14 cellular contexts compared by ENCODE assay signal in the genomic region with DNA sequence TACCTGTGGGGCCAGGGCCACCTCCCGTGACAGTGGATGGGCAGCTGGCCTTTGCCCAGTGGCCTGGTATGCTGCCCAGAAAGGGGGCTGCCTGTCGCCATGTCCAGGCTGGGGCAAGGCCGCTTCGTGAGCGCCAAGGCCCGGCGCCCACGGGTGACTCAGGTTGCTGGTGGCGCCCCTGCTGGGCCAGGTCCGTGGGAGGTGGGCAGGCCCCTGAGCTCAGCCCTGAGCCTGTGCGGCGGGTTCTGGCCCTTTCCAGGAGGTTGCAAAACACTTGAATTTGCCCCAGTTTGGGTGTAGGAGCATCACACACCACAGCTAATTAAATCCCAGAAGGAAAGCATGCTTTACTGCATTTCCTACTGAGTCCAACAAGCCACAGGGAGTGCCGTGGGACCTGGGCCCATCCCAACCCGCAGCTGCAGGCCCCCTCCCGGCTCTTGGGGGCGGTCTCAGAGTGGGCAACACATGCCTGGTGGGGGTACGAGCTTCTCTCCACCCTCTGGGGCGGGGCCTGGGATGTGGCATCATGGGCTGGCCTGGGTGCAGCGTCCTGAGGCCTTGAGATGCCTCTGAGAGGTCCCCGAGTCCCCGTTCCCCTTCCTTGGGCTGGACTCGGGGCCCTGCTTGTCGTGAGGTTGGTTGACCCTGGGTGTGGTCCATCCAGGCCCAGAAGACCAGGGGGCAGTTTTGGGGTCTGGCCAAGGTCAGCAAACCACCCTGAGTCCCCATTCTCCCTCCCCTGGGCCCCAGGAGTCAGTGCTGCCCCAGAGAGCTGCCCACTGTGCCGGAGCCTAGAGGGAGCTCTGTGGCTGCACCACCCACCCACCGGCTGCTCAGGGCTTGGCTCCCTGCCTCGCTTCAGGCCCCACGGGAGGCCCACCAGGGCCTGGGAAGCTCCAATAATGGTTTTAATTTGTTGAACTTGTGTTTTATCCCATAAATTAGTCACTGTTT.
DNase-seq lines count a peak whose midpoint lies in the region; ATAC-seq, FAIRE-seq and TF ChIP-seq lines count a peak whose summit lies in the region.
"Had no signal": no experiment of that assay in that cellular context is flagged by ENCODE, and none has a peak within 500 bp of the region (broad histone marks: within the 10 kb centered on the region; RNA-seq: fewer than 3 reads in every experiment).

No MANE protein-coding gene starts in this region.

- no peak for TF ChIP-seq RAD21 in H1 (IDR thresholded peaks at IDR 0.05 in 1 of 2, conservative IDR thresholded peaks at IDR 0.05 in 1 of 2; ENCODE audit: low read depth in 2 of 2, low read length in 2 of 2)

- POLR2A ChIA-PET in H1 (lab: Charles Lee; ENCODE audit: partially characterized antibody), result interaction anchor here (0.7 to 1.3 kb wide), 3 partner anchors 8 to 159 kb away, joined by 3 read pairs; no protein-coding TSS in a partner anchor

- CTCF ChIA-PET in H1 (lab: Charles Lee; ENCODE audit: partially characterized antibody), result interaction anchor here (0.6 to 1.9 kb wide), 10 partner anchors 10 to 307 kb away, joined by 3 to 5 read pairs (median 4); no protein-coding TSS in a partner anchor

- no peak overlapping the region for H2BK5ac ChIP-seq in H1 (ENCODE audit: low read depth, low read length)

- FAIRE-seq in H1 (lab: Jason Lieb, UNC), result no peak
- FAIRE-seq: endothelial cell of umbilical vein, RCC 7860 had no signal

- H3K4me1 ChIP-seq in H1 (replicated peaks in 1 of 4; ENCODE audit: control insufficient read depth in 3 of 4, insufficient read depth in 4 of 4, low read length in 3 of 4) (peaks cover 4 to 37% (median 27%) of the 10 kb centered on the region in 4 experiments), mucosa of rectum (ENCODE audit: control insufficient read depth in 2 of 2, insufficient read depth in 2 of 2, low read length in 2 of 2) (peaks cover 4 to 10% of the 10 kb centered on the region in 2 donors)

- no peak overlapping the region for H3K4me2 ChIP-seq in H1 (ENCODE audit: insufficient read depth in 1 of 2, low read depth in 2 of 2, low read length in 2 of 2)

- intact Hi-C loops in natural killer cell (cut with micrococcal nuclease) (no loop called here), head of caudate nucleus (cut with DNase I) (no loop called here)

- no peaks in the 10 kb centered on the region for H3K79me2 ChIP-seq in H1 (ENCODE audit: control insufficient read depth in 1 of 2, insufficient read depth in 2 of 2, low read length in 2 of 2)

- H3K4me1 Mint-ChIP-seq in natural killer cell treated with Interleukin-12 subunit alpha and Interleukin-12 subunit beta and Interleukin-15 and Interleukin-18, amount 100 ng/mL, for 72 hours (ENCODE audit: low read depth in 2 of 2), result no peaks in the 10 kb centered on the region
- H3K4me1 Mint-ChIP-seq in natural killer cell (peaks cover 0 to 5% of the 10 kb centered on the region in 2 donors), nephron progenitor cell (peaks cover 19% of the 10 kb centered on the region)
- H3K4me1 Mint-ChIP-seq: memory B cell had no signal

- H3K14ac ChIP-seq in H1 (ENCODE audit: insufficient read length), result no peak overlapping the region

- H3K56ac ChIP-seq in H1 (replicated peaks; ENCODE audit: insufficient read length, low read depth, low read length), result no peak overlapping the region

- no peak for TF ChIP-seq POLR2A in H1 (IDR thresholded peaks at IDR 0.05; ENCODE audit: control extremely low read depth in 1 of 2, low read depth in 2 of 2, low read length in 2 of 2)

- H4K5ac ChIP-seq in H1 (ENCODE audit: insufficient read length, low read depth, low read length), result no peak overlapping the region

- H2BK12ac ChIP-seq in H1 (ENCODE audit: low read depth, low read length), result peak overlapping the region; percentile 27; the same call in 1 of the 2 replicates

- WGBS in H1 (ENCODE audit: extremely low coverage in 1 of 2, insufficient coverage in 1 of 2, insufficient read length in 1 of 2, insufficient replicate concordance in 2 of 2, low coverage in 1 of 2, low lambda C conversion rate in 2 of 2, missing lambda C conversion rate in 1 of 2), 2 experiments, result 80% methylated on average over 24 of the region's 27 CpGs; no CpG with 5 or more reads in 1 of the 2 experiments

- TF ChIP-seq CTCF in natural killer cell (IDR thresholded peaks at IDR 0.05) (no peak), H1 (IDR thresholded peaks at IDR 0.05; ENCODE audit: control extremely low read depth in 1 of 3, insufficient read depth in 1 of 3, low read depth in 1 of 3, low read length in 3 of 3) (no peak), nephron progenitor cell (IDR thresholded peaks at IDR 0.05) (no peak)

- H3K27ac ChIP-seq in H1 (ENCODE audit: low read depth, low read length) (no peak overlapping the region), mucosa of rectum (ENCODE audit: low read depth in 2 of 2, low read length in 2 of 2) (peak overlapping the region; percentile 46 to 48)

- peaks cover 0 to 2% of the 10 kb centered on the region in 2 experiments for H4K20me1 ChIP-seq in H1 (replicated peaks in 1 of 2; ENCODE audit: control insufficient read depth in 1 of 2, insufficient read depth in 2 of 2, low read length in 2 of 2)

- H3K18ac ChIP-seq in H1 (ENCODE audit: extremely low read depth, low read length), result no peak overlapping the region; the same call in none of the 2 replicates

- no peak for ATAC-seq in natural killer cell treated with Interleukin-12 subunit alpha and Interleukin-12 subunit beta and Interleukin-15 and Interleukin-18, amount 100 ng/mL, for 72 hours
- ATAC-seq in natural killer cell, result no peak
- ATAC-seq in HG02938 (IDR thresholded peaks at IDR 0.05; ENCODE audit: unreplicated experiment), result no peak

- no peaks in the 10 kb centered on the region for H3K27me3 Mint-ChIP-seq in natural killer cell treated with Interleukin-12 subunit alpha and Interleukin-12 subunit beta and Interleukin-15 and Interleukin-18, amount 100 ng/mL, for 72 hours
- H3K27me3 Mint-ChIP-seq in natural killer cell (ENCODE audit: low read depth in 2 of 2) (no peaks in the 10 kb centered on the region), nephron progenitor cell (ENCODE audit: low read depth, poor library complexity) (peaks cover 40% of the 10 kb centered on the region)
- H3K27me3 Mint-ChIP-seq: memory B cell had no signal

- no peak overlapping the region for H3K23ac ChIP-seq in H1 (ENCODE audit: insufficient read length)

- peak; percentile 58 for DNase-seq in natural killer cell treated with Interleukin-12 subunit alpha and Interleukin-12 subunit beta and Interleukin-15 and Interleukin-18, amount 100 ng/mL, for 72 hours (ENCODE audit: low spot score)
- no peak for DNase-seq in natural killer cell
- no peak for DNase-seq in H1 (ENCODE audit: low read depth in 1 of 2, low spot score in 2 of 2)
- no peak for DNase-seq in NCI-H146 (lab: John Stamatoyannopoulos, UW)
- DNase-seq in nephron progenitor cell, result no peak
- DNase-seq in head of caudate nucleus, result no peak
- DNase-seq: activated CD4-positive, alpha-beta T cell treated with anti-CD3 and anti-CD28 coated beads for 48 hours; NCI-H1436 had no signal

- TF ChIP-seq EP300 in H1 (IDR thresholded peaks at IDR 0.05; ENCODE audit: borderline replicate concordance in 1 of 2, low read depth in 2 of 2, low read length in 2 of 2), result no peak

- no peak overlapping the region for H2BK120ac ChIP-seq in H1 (replicated peaks; ENCODE audit: low read depth, low read length)

- H3K9me3 ChIP-seq in H1 (ENCODE audit: insufficient read depth in 2 of 2, low read depth in 1 of 2, low read length in 1 of 2) (no peaks in the 10 kb centered on the region), mucosa of rectum (ENCODE audit: control insufficient read depth in 2 of 2, low read length in 2 of 2) (no peaks in the 10 kb centered on the region)

- H3K27me3 ChIP-seq in H1 (replicated peaks in 1 of 4; ENCODE audit: control insufficient read depth in 3 of 4, extremely low read depth in 1 of 4, insufficient read depth in 3 of 4, low read length in 3 of 4) (peaks cover 6 to 20% (median 17%) of the 10 kb centered on the region in 4 experiments), mucosa of rectum (ENCODE audit: control insufficient read depth in 2 of 2, insufficient read depth in 2 of 2, low read length in 2 of 2) (no peaks in the 10 kb centered on the region)

- no peak overlapping the region for H3K27ac Mint-ChIP-seq in natural killer cell treated with Interleukin-12 subunit alpha and Interleukin-12 subunit beta and Interleukin-15 and Interleukin-18, amount 100 ng/mL, for 72 hours
- H3K27ac Mint-ChIP-seq in natural killer cell, result no peak overlapping the region
- H3K27ac Mint-ChIP-seq in nephron progenitor cell, result no peak overlapping the region
- H3K27ac Mint-ChIP-seq: activated naive CD4-positive, alpha-beta T cell treated with anti-CD3 and anti-CD28 coated beads, Interleukin-2, amount 50 U/mL, for 72 hours; memory B cell had no signal

- H3K9ac ChIP-seq in H1 (replicated peaks in 1 of 4; ENCODE audit: extremely low read depth in 1 of 4, low read depth in 3 of 4, low read length in 3 of 4) (no peak overlapping the region), mucosa of rectum (ENCODE audit: low read depth in 1 of 2, low read length in 2 of 2) (no peak overlapping the region)

- no peak overlapping the region for H3K4me3 Mint-ChIP-seq in natural killer cell treated with Interleukin-12 subunit alpha and Interleukin-12 subunit beta and Interleukin-15 and Interleukin-18, amount 100 ng/mL, for 72 hours
- H3K4me3 Mint-ChIP-seq in natural killer cell (no peak overlapping the region), nephron progenitor cell (no peak overlapping the region)
- H3K4me3 Mint-ChIP-seq: memory B cell had no signal

- H3K4ac ChIP-seq in H1 (replicated peaks; ENCODE audit: insufficient read length, low read depth, low read length), result no peak overlapping the region

- no peak overlapping the region for H2BK15ac ChIP-seq in H1 (ENCODE audit: low read length)

- H3K4me3 ChIP-seq in H1 (ENCODE audit: extremely low read depth in 1 of 4, insufficient read depth in 2 of 4, low read depth in 3 of 4, low read length in 4 of 4) (no peak overlapping the region), mucosa of rectum (ENCODE audit: low read length in 2 of 2) (no peak overlapping the region)

- no peak overlapping the region for H2AK5ac ChIP-seq in H1 (ENCODE audit: low read depth, low read length)

- H3K36me3 ChIP-seq in H1 (ENCODE audit: control insufficient read depth in 2 of 4, insufficient read depth in 4 of 4, low read length in 3 of 4) (no peaks in the 10 kb centered on the region), mucosa of rectum (ENCODE audit: control insufficient read depth in 2 of 2, insufficient read depth in 2 of 2, low read length in 2 of 2) (peaks cover 5 to 7% of the 10 kb centered on the region in 2 donors)

- no peak overlapping the region for H4K91ac ChIP-seq in H1 (replicated peaks; ENCODE audit: insufficient read length, low read length)

- H3K23me2 ChIP-seq in H1 (ENCODE audit: low read depth, low read length), result peaks cover 6% of the 10 kb centered on the region; the same call in 1 of the 2 replicates

- no peak overlapping the region for H2AFZ ChIP-seq in H1 (ENCODE audit: low read length)

- H3K79me1 ChIP-seq in H1 (ENCODE audit: low read depth, low read length), result no peaks in the 10 kb centered on the region

- H3K9me3 Mint-ChIP-seq in natural killer cell treated with Interleukin-12 subunit alpha and Interleukin-12 subunit beta and Interleukin-15 and Interleukin-18, amount 100 ng/mL, for 72 hours, result no peaks in the 10 kb centered on the region
- no peaks in the 10 kb centered on the region for H3K9me3 Mint-ChIP-seq in natural killer cell
- no peaks in the 10 kb centered on the region for H3K9me3 Mint-ChIP-seq in nephron progenitor cell
- H3K9me3 Mint-ChIP-seq: activated naive CD4-positive, alpha-beta T cell treated with anti-CD3 and anti-CD28 coated beads, Interleukin-2, amount 50 U/mL, for 72 hours; memory B cell had no signal

- H4K8ac ChIP-seq in H1 (ENCODE audit: extremely low read depth, insufficient read depth, low read length), result no peak overlapping the region; the same call in 1 of the 2 replicates

- H3K36me3 Mint-ChIP-seq in natural killer cell treated with Interleukin-12 subunit alpha and Interleukin-12 subunit beta and Interleukin-15 and Interleukin-18, amount 100 ng/mL, for 72 hours, result no peaks in the 10 kb centered on the region
- H3K36me3 Mint-ChIP-seq in natural killer cell, result no peaks in the 10 kb centered on the region
- no peaks in the 10 kb centered on the region for H3K36me3 Mint-ChIP-seq in nephron progenitor cell (ENCODE audit: low read depth)
- H3K36me3 Mint-ChIP-seq: activated naive CD4-positive, alpha-beta T cell treated with anti-CD3 and anti-CD28 coated beads, Interleukin-2, amount 50 U/mL, for 72 hours had no signal

- no peak overlapping the region for H2BK20ac ChIP-seq in H1 (ENCODE audit: low read length)
